ENCODE assay signal across 9 cellular contexts in the genomic region with DNA sequence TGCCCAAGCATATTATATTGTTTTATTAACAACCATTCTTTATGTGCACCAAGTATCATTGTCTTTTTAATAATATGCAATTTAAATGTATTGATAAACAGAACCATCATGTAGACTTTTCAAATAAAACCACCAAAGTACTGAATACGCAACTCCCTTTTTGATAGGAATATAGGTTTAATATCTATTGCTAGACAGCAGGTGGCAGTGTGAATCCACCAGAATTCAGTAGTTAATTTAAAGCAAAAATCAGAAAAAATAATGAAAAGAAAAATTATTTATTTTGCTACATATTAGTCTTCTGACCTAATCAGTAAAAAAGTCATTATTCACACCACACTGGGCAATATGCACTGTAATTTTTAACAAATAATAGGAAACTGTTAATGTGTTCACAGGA.
DNase-seq lines count a peak whose midpoint lies in the region; ATAC-seq, FAIRE-seq and TF ChIP-seq lines count a peak whose summit lies in the region.
"Had no signal": no experiment of that assay in that cellular context is flagged by ENCODE, and none has a peak within 500 bp of the region (broad histone marks: within the 10 kb centered on the region; RNA-seq: fewer than 3 reads in every experiment).

No MANE protein-coding gene starts in this region.

- DNase-seq in AG09309 (ENCODE audit: low read depth), result peak; percentile 14
- DNase-seq in GM13976 (ENCODE audit: low spot score), result no peak
- peak; percentile 22 for DNase-seq in SK-N-SH
- DNase-seq in frontal cortex (ENCODE audit: low spot score in 2 of 2), result no peak
- no peak for DNase-seq in MV-4-11 (lab: John Stamatoyannopoulos, UW)

- CTCF ChIA-PET in SK-N-SH (lab: Yijun Ruan, JAX), result interaction anchor here (0.6 to 1.5 kb wide), 13 partner anchors 8 to 1420 kb away, joined by 3 to 5 read pairs (median 3); no protein-coding TSS in a partner anchor

- no peaks in the 10 kb centered on the region for H3K27me3 ChIP-seq in SK-N-SH (ENCODE audit: insufficient read depth)

- no peak overlapping the region for H3K4me2 ChIP-seq in SK-N-SH

- H3K9me2 ChIP-seq in SK-N-SH, result no peaks in the 10 kb centered on the region

- no peak for TF ChIP-seq EP300 in SK-N-SH (IDR thresholded peaks at IDR 0.05; ENCODE audit: borderline replicate concordance in 1 of 2, low read depth in 1 of 2, low read length in 1 of 2)

- peak; percentile 88 for FAIRE-seq in frontal cortex (lab: Jason Lieb, UNC)
- FAIRE-seq: colon had no signal

- no peak overlapping the region for H3K27ac ChIP-seq in SK-N-SH (ENCODE audit: low read depth in 2 of 2, low read length in 1 of 2)

- H2AFZ ChIP-seq in SK-N-SH (ENCODE audit: low read depth), result no peak overlapping the region

- no peaks in the 10 kb centered on the region for H3F3A ChIP-seq in SK-N-SH (replicated peaks; ENCODE audit: insufficient read depth)

- no peaks in the 10 kb centered on the region for H3K4me1 ChIP-seq in SK-N-SH (ENCODE audit: control insufficient read depth in 1 of 2, insufficient read depth in 2 of 2, low read depth in 1 of 2, low read length in 1 of 2)

- TF ChIP-seq CTCF in AG09309 (IDR thresholded peaks at IDR 0.05; ENCODE audit: control insufficient read depth, insufficient read depth, low read depth, low read length, missing control alignments) (peak; percentile 46), GM13976 (IDR thresholded peaks at IDR 0.05; ENCODE audit: borderline replicate concordance, control extremely low read depth, extremely low read depth, insufficient read depth, missing control alignments) (peak; percentile 38), SK-N-SH (IDR thresholded peaks at IDR 0.05) (peak; percentile 78)

- H3K36me3 ChIP-seq in SK-N-SH (replicated peaks in 1 of 2; ENCODE audit: control insufficient read depth in 1 of 2, insufficient read depth in 2 of 2, low read length in 1 of 2), result no peaks in the 10 kb centered on the region

- TF ChIP-seq RAD21 in SK-N-SH (IDR thresholded peaks at IDR 0.05; ENCODE audit: low read length), result peak; percentile 80

- ATAC-seq in GM19395 (IDR thresholded peaks at IDR 0.05; ENCODE audit: unreplicated experiment) (no peak), HG03439 (IDR thresholded peaks at IDR 0.05; ENCODE audit: unreplicated experiment) (no peak), HG03196 (IDR thresholded peaks at IDR 0.05; ENCODE audit: unreplicated experiment) (no peak)

- 83% methylated on average over 1 of the region's 1 CpG for WGBS in SK-N-SH (ENCODE audit: low lambda C conversion rate)

- H3K9ac ChIP-seq in SK-N-SH, result no peak overlapping the region

- POLR2A ChIA-PET in SK-N-SH (lab: Yijun Ruan, JAX), result no interaction called here

- H3K4me3 ChIP-seq in AG09309 (ENCODE audit: control insufficient read depth, low read depth, low read length), result no peak overlapping the region
- H3K4me3 ChIP-seq in SK-N-SH (ENCODE audit: low read depth in 2 of 2, low read length in 1 of 2), result no peak overlapping the region

- in situ Hi-C loops in GM13976 (cut with MboI; ENCODE audit: low sequenced_read_pairs, unreplicated experiment), result loop anchor here (10.0 to 25.0 kb wide), 2 partner anchors 327 to 531 kb away; no protein-coding TSS in a partner anchor

- H3K9me3 ChIP-seq in SK-N-SH, result no peaks in the 10 kb centered on the region

- H4K20me1 ChIP-seq in SK-N-SH (ENCODE audit: insufficient read depth), result no peaks in the 10 kb centered on the region

- H3K79me2 ChIP-seq in SK-N-SH (ENCODE audit: insufficient read depth), result no peaks in the 10 kb centered on the region

TF ChIP-seq in SK-N-SH, 30 proteins besides CTCF, POLR2A, EP300 and RAD21:
- TF ChIP-seq TCF12 (IDR thresholded peaks at IDR 0.05) (no peak), SMC3 (IDR thresholded peaks at IDR 0.05; ENCODE audit: low read depth, low read length) (peak; percentile 53), ELF1 (IDR thresholded peaks at IDR 0.05) (no peak)

Comparison
In these comparisons a context has a peak if more than half of its experiments do, and no peak if none do; other contexts are left out.
1. DNase-seq: peak in AG09309 (single experiment) and SK-N-SH (single experiment); none in GM13976 (single experiment), frontal cortex (0 of 2) and MV-4-11 (single experiment).
2. Peak in every context shown above with its lines, with median percentiles within 50 percentile points of each other: CTCF ChIP-seq.